Comparison of ENCODE assay signal across 10 cellular contexts in the genomic region with DNA sequence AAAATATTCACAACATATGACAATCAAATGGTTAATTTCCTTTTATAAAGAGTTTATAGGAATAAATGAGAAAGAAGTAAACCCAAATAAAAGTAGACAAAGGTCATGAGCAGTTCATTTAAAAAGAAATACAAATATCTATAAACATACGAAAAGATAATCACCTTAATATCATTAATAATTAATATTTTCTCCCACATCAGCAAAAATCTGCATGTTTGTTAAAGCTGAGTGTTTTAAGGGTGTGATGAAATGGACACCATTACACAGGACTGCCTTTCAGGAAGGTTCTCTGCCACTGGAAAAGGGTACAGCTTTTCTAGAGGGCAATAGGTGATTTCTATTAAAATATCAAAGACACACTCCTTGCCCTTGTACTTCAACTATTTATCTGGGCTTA.
"Had no signal": no experiment of that assay in that cellular context is flagged by ENCODE, and none has a peak within 500 bp of the region (broad histone marks: within the 10 kb centered on the region; RNA-seq: fewer than 3 reads in every experiment).

No MANE protein-coding gene starts in this region.

- H3K4me3 ChIP-seq: GM23248, HAP-1 had no signal

- H3K36me3 ChIP-seq: HAP-1 had no signal

- H3K27ac Mint-ChIP-seq: HFFc6 had no signal

- H2AFZ ChIP-seq: GM23248 had no signal

- H3K4me2 ChIP-seq: KMS-11 had no signal

- ATAC-seq: HCT116 had no signal

- H3K9me3 Mint-ChIP-seq: HFFc6 had no signal

- DNase-seq: GM23248, GOT3, H7, HFFc6, Karpas-422, KBM-7 had no signal

- H3K4me1 ChIP-seq: HAP-1 had no signal

- H3K4me3 Mint-ChIP-seq: HFFc6 had no signal

- H3K27ac ChIP-seq: GM23248, HL-60, KMS-11 had no signal

- H3K9ac ChIP-seq: GM23248, KMS-11 had no signal

- H3K9me3 ChIP-seq: HAP-1 had no signal
